ENCODE assay signal across 2 cellular contexts in the genomic region with DNA sequence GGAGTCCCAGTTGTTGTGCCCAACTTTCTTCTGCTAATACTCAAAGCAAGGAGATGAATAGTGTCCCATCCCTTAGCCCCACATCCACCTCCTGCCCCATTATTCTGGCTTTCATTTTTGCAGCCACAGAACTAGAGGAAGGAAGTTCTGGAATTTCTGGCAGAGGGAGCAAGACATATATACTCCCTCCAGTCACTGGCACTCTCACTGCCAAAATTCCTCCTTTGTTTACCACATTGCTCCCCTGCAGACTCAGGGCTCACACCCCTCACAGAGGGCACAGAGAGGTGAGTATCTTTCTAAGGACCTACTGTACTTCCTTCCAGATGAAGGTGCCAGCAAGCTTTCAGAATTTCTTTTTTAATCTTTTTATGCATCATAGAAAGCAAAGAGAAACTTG.
TF ChIP-seq lines count a peak whose summit lies in the region.

No MANE protein-coding gene starts in this region.

TF ChIP-seq in SK-N-SH, 30 proteins besides CTCF, POLR2A, EP300 and RAD21 (continues in another document):
- no peak for TF ChIP-seq GABPA (IDR thresholded peaks at IDR 0.05; ENCODE audit: low read depth)
- no peak for TF ChIP-seq MXI1 (IDR thresholded peaks at IDR 0.05; ENCODE audit: low read depth, low read length)
- TF ChIP-seq, protein P1, sequence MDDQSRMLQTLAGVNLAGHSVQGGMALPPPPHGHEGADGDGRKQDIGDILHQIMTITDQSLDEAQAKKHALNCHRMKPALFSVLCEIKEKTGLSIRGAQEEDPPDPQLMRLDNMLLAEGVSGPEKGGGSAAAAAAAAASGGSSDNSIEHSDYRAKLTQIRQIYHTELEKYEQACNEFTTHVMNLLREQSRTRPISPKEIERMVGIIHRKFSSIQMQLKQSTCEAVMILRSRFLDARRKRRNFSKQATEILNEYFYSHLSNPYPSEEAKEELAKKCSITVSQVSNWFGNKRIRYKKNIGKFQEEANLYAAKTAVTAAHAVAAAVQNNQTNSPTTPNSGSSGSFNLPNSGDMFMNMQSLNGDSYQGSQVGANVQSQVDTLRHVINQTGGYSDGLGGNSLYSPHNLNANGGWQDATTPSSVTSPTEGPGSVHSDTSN (IDR thresholded peaks at IDR 0.05), result peak; percentile 59; the same call in 1 of the 2 replicates
- TF ChIP-seq MEF2A (IDR thresholded peaks at IDR 0.05; ENCODE audit: borderline replicate concordance, low read depth), result peak; percentile 52; the same call in 1 of the 2 replicates
- TF ChIP-seq EZH2phosphoT487 (IDR thresholded peaks at IDR 0.05; ENCODE audit: borderline replicate concordance, low read depth), result no peak
- TF ChIP-seq, protein P2, sequence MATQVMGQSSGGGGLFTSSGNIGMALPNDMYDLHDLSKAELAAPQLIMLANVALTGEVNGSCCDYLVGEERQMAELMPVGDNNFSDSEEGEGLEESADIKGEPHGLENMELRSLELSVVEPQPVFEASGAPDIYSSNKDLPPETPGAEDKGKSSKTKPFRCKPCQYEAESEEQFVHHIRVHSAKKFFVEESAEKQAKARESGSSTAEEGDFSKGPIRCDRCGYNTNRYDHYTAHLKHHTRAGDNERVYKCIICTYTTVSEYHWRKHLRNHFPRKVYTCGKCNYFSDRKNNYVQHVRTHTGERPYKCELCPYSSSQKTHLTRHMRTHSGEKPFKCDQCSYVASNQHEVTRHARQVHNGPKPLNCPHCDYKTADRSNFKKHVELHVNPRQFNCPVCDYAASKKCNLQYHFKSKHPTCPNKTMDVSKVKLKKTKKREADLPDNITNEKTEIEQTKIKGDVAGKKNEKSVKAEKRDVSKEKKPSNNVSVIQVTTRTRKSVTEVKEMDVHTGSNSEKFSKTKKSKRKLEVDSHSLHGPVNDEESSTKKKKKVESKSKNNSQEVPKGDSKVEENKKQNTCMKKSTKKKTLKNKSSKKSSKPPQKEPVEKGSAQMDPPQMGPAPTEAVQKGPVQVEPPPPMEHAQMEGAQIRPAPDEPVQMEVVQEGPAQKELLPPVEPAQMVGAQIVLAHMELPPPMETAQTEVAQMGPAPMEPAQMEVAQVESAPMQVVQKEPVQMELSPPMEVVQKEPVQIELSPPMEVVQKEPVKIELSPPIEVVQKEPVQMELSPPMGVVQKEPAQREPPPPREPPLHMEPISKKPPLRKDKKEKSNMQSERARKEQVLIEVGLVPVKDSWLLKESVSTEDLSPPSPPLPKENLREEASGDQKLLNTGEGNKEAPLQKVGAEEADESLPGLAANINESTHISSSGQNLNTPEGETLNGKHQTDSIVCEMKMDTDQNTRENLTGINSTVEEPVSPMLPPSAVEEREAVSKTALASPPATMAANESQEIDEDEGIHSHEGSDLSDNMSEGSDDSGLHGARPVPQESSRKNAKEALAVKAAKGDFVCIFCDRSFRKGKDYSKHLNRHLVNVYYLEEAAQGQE (IDR thresholded peaks at IDR 0.05; ENCODE audit: low read depth, low read length), result no peak
- TF ChIP-seq FOXJ3 (CRISPR knock-in tag; IDR thresholded peaks at IDR 0.05), result no peak
- no peak for TF ChIP-seq SIN3A (IDR thresholded peaks at IDR 0.05; ENCODE audit: borderline replicate concordance, low read depth, low read length)
- TF ChIP-seq RCOR1 (IDR thresholded peaks at IDR 0.05; ENCODE audit: low read length), result no peak
- no peak for TF ChIP-seq FOXM1 (IDR thresholded peaks at IDR 0.05; ENCODE audit: low read depth)
- no peak for TF ChIP-seq FOSL2 (IDR thresholded peaks at IDR 0.05; ENCODE audit: borderline replicate concordance, low read depth)
- TF ChIP-seq, protein P3, sequence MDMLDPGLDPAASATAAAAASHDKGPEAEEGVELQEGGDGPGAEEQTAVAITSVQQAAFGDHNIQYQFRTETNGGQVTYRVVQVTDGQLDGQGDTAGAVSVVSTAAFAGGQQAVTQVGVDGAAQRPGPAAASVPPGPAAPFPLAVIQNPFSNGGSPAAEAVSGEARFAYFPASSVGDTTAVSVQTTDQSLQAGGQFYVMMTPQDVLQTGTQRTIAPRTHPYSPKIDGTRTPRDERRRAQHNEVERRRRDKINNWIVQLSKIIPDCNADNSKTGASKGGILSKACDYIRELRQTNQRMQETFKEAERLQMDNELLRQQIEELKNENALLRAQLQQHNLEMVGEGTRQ (IDR thresholded peaks at IDR 0.05; ENCODE audit: borderline replicate concordance, low read depth, low read length), result no peak
- TF ChIP-seq, protein P4, sequence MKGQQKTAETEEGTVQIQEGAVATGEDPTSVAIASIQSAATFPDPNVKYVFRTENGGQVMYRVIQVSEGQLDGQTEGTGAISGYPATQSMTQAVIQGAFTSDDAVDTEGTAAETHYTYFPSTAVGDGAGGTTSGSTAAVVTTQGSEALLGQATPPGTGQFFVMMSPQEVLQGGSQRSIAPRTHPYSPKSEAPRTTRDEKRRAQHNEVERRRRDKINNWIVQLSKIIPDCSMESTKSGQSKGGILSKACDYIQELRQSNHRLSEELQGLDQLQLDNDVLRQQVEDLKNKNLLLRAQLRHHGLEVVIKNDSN (IDR thresholded peaks at IDR 0.05; ENCODE audit: borderline replicate concordance, low read depth), result no peak
- peak; percentile 38; the same call in 1 of the 2 replicates for TF ChIP-seq JUND (IDR thresholded peaks at IDR 0.05)
- no peak for TF ChIP-seq POLR2AphosphoS5 (IDR thresholded peaks at IDR 0.05; ENCODE audit: low read depth, low read length)
- TF ChIP-seq, protein P5, sequence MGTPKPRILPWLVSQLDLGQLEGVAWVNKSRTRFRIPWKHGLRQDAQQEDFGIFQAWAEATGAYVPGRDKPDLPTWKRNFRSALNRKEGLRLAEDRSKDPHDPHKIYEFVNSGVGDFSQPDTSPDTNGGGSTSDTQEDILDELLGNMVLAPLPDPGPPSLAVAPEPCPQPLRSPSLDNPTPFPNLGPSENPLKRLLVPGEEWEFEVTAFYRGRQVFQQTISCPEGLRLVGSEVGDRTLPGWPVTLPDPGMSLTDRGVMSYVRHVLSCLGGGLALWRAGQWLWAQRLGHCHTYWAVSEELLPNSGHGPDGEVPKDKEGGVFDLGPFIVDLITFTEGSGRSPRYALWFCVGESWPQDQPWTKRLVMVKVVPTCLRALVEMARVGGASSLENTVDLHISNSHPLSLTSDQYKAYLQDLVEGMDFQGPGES (IDR thresholded peaks at IDR 0.05; ENCODE audit: low read depth, low read length), result no peak
- TF ChIP-seq TEAD4 (IDR thresholded peaks at IDR 0.05; ENCODE audit: borderline replicate concordance, insufficient read depth), result peak; percentile 42; the same call in 1 of the 2 replicates
- TF ChIP-seq ELF1 (IDR thresholded peaks at IDR 0.05), result no peak
- peak; percentile 64 for TF ChIP-seq TCF12 (IDR thresholded peaks at IDR 0.05)
- TF ChIP-seq, protein P6, sequence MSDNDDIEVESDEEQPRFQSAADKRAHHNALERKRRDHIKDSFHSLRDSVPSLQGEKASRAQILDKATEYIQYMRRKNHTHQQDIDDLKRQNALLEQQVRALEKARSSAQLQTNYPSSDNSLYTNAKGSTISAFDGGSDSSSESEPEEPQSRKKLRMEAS (IDR thresholded peaks at IDR 0.05; ENCODE audit: low read depth), result no peak
- TF ChIP-seq GATA2 (CRISPR knock-in tag; IDR thresholded peaks at IDR 0.05), result no peak

TF ChIP-seq in H1, 55 proteins besides CTCF, POLR2A, EP300 and RAD21:
- TF ChIP-seq SIX5 (IDR thresholded peaks at IDR 0.05; ENCODE audit: low read depth, low read length) (no peak), SP2 (IDR thresholded peaks at IDR 0.05; ENCODE audit: low read length) (no peak)
